Comparison of ENCODE assay signal across 9 cellular contexts in genomic region chr9:129321511-129322021, GRCh38.
A peak's percentile ranks its signal among the peaks of the same experiment; 100 is the strongest.
DNase-seq lines count a peak whose midpoint lies in the region; ATAC-seq and TF ChIP-seq lines count a peak whose summit lies in the region.
"Had no signal": no experiment of that assay in that cellular context is flagged by ENCODE, and none has a peak within 500 bp of the region (broad histone marks: within the 10 kb centered on the region; RNA-seq: fewer than 3 reads in every experiment).

No MANE protein-coding gene starts in this region.

- no peaks in the 10 kb centered on the region for H3K27me3 ChIP-seq in BJ (ENCODE audit: control insufficient read depth, insufficient read depth, low read length)
- no peaks in the 10 kb centered on the region for H3K27me3 ChIP-seq in gastroesophageal sphincter

- peaks cover 21% of the 10 kb centered on the region for H3K4me1 Mint-ChIP-seq in stimulated activated memory B cell treated with anti-CD40 and anti-IgM and Interleukin-4, amounts not matched to agents 10 μg/mL and 1 μg/mL and 100 μg/mL, for 72 hours

- intact Hi-C loops in posterior vena cava (cut with DNase I): loop anchor here in 1 of 2 donors (10.0 kb wide), 1 partner anchor 153 kb away; no protein-coding TSS in a partner anchor

- POLR2A ChIA-PET in BJ (lab: Charles Lee): no interaction called here

- no peak for TF ChIP-seq EP300 in gastroesophageal sphincter (IDR thresholded peaks at IDR 0.05)

- no peak for ATAC-seq in gastroesophageal sphincter
- no peak for ATAC-seq in stimulated activated memory B cell treated with anti-CD40 and anti-IgM and Interleukin-4, amounts not matched to agents 10 μg/mL and 1 μg/mL and 100 μg/mL, for 72 hours
- no peak for ATAC-seq in GM19351 (IDR thresholded peaks at IDR 0.05; ENCODE audit: unreplicated experiment)
- ATAC-seq in HG03378 (IDR thresholded peaks at IDR 0.05; ENCODE audit: unreplicated experiment): no peak

- DNase-seq in BJ (ENCODE audit: low read depth): no peak
- no peak for DNase-seq in SK-N-MC (ENCODE audit: low read depth, low spot score)
- DNase-seq in posterior vena cava (ENCODE audit: low spot score): peak; percentile 62
- no peak for DNase-seq in NCI-H748 treated with DMSO at 0.1 percent for 48 hours (lab: John Stamatoyannopoulos, UW)

- H3K27ac ChIP-seq in SK-N-MC (peak overlapping the region; percentile 93), gastroesophageal sphincter (peak overlapping the region; percentile 3 to 87 (median 83))

- peaks cover 6 to 80% (median 47%) of the 10 kb centered on the region in 3 donors for H3K4me1 ChIP-seq in gastroesophageal sphincter

- TF ChIP-seq POLR2A in gastroesophageal sphincter (IDR thresholded peaks at IDR 0.05): no peak

- H3K9ac ChIP-seq in SK-N-MC (ENCODE audit: insufficient read length): peak overlapping the region; percentile 58

- H3K36me3 ChIP-seq in BJ (ENCODE audit: control insufficient read depth, insufficient read depth, low read length) (no peaks in the 10 kb centered on the region), SK-N-MC (ENCODE audit: insufficient read depth, low read length) (no peaks in the 10 kb centered on the region), gastroesophageal sphincter (no peaks in the 10 kb centered on the region)

- CTCF ChIA-PET in BJ (lab: Yijun Ruan, JAX): interaction anchor here (1.6 to 4.3 kb wide), 3 partner anchors 12 to 182 kb away, joined by 4 to 24 read pairs (median 6); no protein-coding TSS in a partner anchor

- H3K27ac Mint-ChIP-seq in stimulated activated memory B cell treated with anti-CD40 and anti-IgM and Interleukin-4, amounts not matched to agents 10 μg/mL and 1 μg/mL and 100 μg/mL, for 72 hours: no peak overlapping the region
- H3K27ac Mint-ChIP-seq: immature natural killer cell had no signal

- H3K4me3 Mint-ChIP-seq in stimulated activated memory B cell treated with anti-CD40 and anti-IgM and Interleukin-4, amounts not matched to agents 10 μg/mL and 1 μg/mL and 100 μg/mL, for 72 hours: no peak overlapping the region

- H3K4me3 ChIP-seq in BJ (ENCODE audit: low read depth, low read length) (peak overlapping the region; percentile 51), SK-N-MC (peak overlapping the region; percentile 77), gastroesophageal sphincter (peak overlapping the region in 1 of 2 donors; percentile 52)

- WGBS in gastroesophageal sphincter (ENCODE audit: low coverage in 1 of 2), 2 donors: 94 to 100% methylated on average over 3 to 11 of the region's 11 CpGs

- TF ChIP-seq CTCF in BJ (IDR thresholded peaks at IDR 0.05; ENCODE audit: insufficient read depth, low read depth, low read length) (no peak), gastroesophageal sphincter (IDR thresholded peaks at IDR 0.05) (no peak)

- H3K27me3 Mint-ChIP-seq in stimulated activated memory B cell treated with anti-CD40 and anti-IgM and Interleukin-4, amounts not matched to agents 10 μg/mL and 1 μg/mL and 100 μg/mL, for 72 hours: peaks cover 63% of the 10 kb centered on the region

- H3K36me3 Mint-ChIP-seq in stimulated activated memory B cell treated with anti-CD40 and anti-IgM and Interleukin-4, amounts not matched to agents 10 μg/mL and 1 μg/mL and 100 μg/mL, for 72 hours: no peaks in the 10 kb centered on the region
- H3K36me3 Mint-ChIP-seq: immature natural killer cell had no signal

- H3K9me3 Mint-ChIP-seq in stimulated activated memory B cell treated with anti-CD40 and anti-IgM and Interleukin-4, amounts not matched to agents 10 μg/mL and 1 μg/mL and 100 μg/mL, for 72 hours: no peaks in the 10 kb centered on the region
- H3K9me3 Mint-ChIP-seq: immature natural killer cell had no signal

- H3K9me3 ChIP-seq in SK-N-MC (ENCODE audit: low read depth, low read length) (no peaks in the 10 kb centered on the region), gastroesophageal sphincter (no peaks in the 10 kb centered on the region)
